In the genomic region with DNA sequence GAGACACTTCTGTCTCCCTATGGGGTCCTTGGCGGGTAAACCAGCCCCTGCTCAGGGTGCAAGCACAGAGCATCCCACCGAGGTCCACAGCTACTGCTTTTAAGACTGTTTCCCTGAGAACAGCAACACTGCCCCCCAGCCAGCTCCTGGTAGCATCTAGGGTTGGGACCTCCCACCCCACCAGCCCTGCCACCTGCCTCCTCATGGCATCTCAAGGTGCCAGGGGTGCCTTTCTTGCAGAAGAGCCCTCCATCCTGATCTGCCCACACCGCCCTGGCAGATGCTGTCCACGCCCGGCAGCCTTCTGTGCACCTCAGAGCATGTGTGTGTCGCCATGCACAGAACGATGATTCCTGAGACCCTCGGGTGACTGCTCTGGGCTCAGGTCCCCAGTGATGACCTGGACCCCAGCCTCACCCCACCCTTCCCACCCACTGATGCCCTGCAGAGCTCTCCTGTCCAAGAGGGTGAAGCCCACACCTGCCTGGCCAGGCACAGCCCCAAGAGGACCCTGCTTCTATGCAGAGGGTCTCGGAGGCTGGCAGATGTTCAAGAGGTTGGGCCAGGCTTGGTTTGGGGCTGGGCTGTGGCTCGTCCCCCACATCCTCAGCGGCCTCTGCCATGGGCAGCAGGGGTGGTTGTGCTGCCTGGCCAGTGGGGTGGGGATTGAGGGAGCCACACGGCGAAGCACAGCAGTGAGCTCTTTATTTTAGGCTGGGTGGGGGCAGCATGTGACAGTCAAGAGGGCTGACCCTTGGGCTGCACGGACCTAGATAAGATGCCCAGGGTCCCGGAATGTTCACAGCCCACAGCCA, we compare ENCODE assay signal across 12 cellular contexts. TPM values are rescaled to one million over a fixed set of nuclear protein-coding genes. Genes with fewer than 3 reads are reported as not detected.
DNase-seq lines count a peak whose midpoint lies in the region; ATAC-seq and TF ChIP-seq lines count a peak whose summit lies in the region.
"Had no signal": no experiment of that assay in that cellular context is flagged by ENCODE, and none has a peak within 500 bp of the region (broad histone marks: within the 10 kb centered on the region; RNA-seq: fewer than 3 reads in every experiment).

No MANE protein-coding gene starts in this region.

- TF ChIP-seq CTCF in right atrium auricular region (IDR thresholded peaks at IDR 0.05), result no peak
- TF ChIP-seq CTCF in MM.1S (IDR thresholded peaks at IDR 0.05; ENCODE audit: low read length), result no peak
- no peak for TF ChIP-seq CTCF in endodermal cell (conservative IDR thresholded peaks at IDR 0.05)

- DNase-seq in right cardiac atrium, result peak in 2 of 3 donors; percentile 48 to 64
- no peak for DNase-seq in right atrium auricular region (ENCODE audit: low spot score)
- DNase-seq in MM.1S, result no peak
- no peak for DNase-seq in endodermal cell
- no peak for DNase-seq in UCSD-AML1 (lab: John Stamatoyannopoulos, UW; ENCODE audit: unreplicated experiment)
- no peak for DNase-seq in iPS-NIHi7 (ENCODE audit: extremely low spot score)
- no peak for DNase-seq in cerebellar nuclear complex (lab: John Stamatoyannopoulos, UW)

- H3K4me3 ChIP-seq in right cardiac atrium (ENCODE audit: low read length), result no peak overlapping the region
- H3K4me3 ChIP-seq in right atrium auricular region, result peak overlapping the region in 1 of 2 donors; percentile 24
- H3K4me3 ChIP-seq in MM.1S (ENCODE audit: low read length), result peak overlapping the region; percentile 25; the same call in 1 of the 2 replicates
- no peak overlapping the region for H3K4me3 ChIP-seq in endodermal cell (ENCODE audit: low read length)
- H3K4me3 ChIP-seq in skeletal muscle satellite cell (ENCODE audit: low read length), result peak overlapping the region; percentile 31
- H3K4me3 ChIP-seq: uterus had no signal

- no peaks in the 10 kb centered on the region for H3K9me3 ChIP-seq in right cardiac atrium (ENCODE audit: control insufficient read depth, low read length)
- H3K9me3 ChIP-seq in right atrium auricular region, result no peaks in the 10 kb centered on the region
- no peaks in the 10 kb centered on the region for H3K9me3 ChIP-seq in MM.1S (replicated peaks; ENCODE audit: insufficient read depth, low read length)
- H3K9me3 ChIP-seq in endodermal cell (ENCODE audit: control insufficient read depth, low read length), result no peaks in the 10 kb centered on the region
- H3K9me3 ChIP-seq in skeletal muscle satellite cell (replicated peaks; ENCODE audit: low read length), result no peaks in the 10 kb centered on the region
- H3K9me3 ChIP-seq: uterus had no signal

- H3K27ac Mint-ChIP-seq in endodermal cell, result peak overlapping the region; percentile 52
- H3K27ac Mint-ChIP-seq: activated naive CD8-positive, alpha-beta T cell treated with anti-CD3 and anti-CD28 coated beads for 36 hours; nephron progenitor cell had no signal

- ATAC-seq in right cardiac atrium, result no peak

- no peaks in the 10 kb centered on the region for H4K20me1 ChIP-seq in MM.1S (ENCODE audit: insufficient read depth, low read length)

- no peaks in the 10 kb centered on the region for H3K36me3 Mint-ChIP-seq in endodermal cell (ENCODE audit: low read depth)
- H3K36me3 Mint-ChIP-seq: activated naive CD8-positive, alpha-beta T cell treated with anti-CD3 and anti-CD28 coated beads for 36 hours had no signal

- 70% methylated on average over 15 of the region's 15 CpGs for WGBS in right cardiac atrium
- 93 to 94% methylated on average over 12 to 15 of the region's 15 CpGs for WGBS in endodermal cell (ENCODE audit: insufficient coverage in 1 of 2, insufficient read length in 1 of 2), 2 experiments

- H3K79me2 ChIP-seq in MM.1S (ENCODE audit: low read length), result no peaks in the 10 kb centered on the region

- no peak overlapping the region; the same call in 1 of the 2 replicates for H3K9ac ChIP-seq in MM.1S (ENCODE audit: low read length)
- H3K9ac ChIP-seq in endodermal cell (ENCODE audit: extremely low read depth, low read length, poor library complexity, severe bottlenecking), result no peak overlapping the region
- no peak overlapping the region for H3K9ac ChIP-seq in skeletal muscle satellite cell (ENCODE audit: low read depth, low read length)

- H3K36me3 ChIP-seq in right atrium auricular region, result no peaks in the 10 kb centered on the region
- H3K36me3 ChIP-seq in MM.1S (replicated peaks; ENCODE audit: insufficient read depth, low read length), result no peaks in the 10 kb centered on the region
- no peaks in the 10 kb centered on the region for H3K36me3 ChIP-seq in endodermal cell (ENCODE audit: control insufficient read depth, insufficient read depth, low read length)
- H3K36me3 ChIP-seq in skeletal muscle satellite cell (ENCODE audit: insufficient read depth, low read length), result peaks cover 14% of the 10 kb centered on the region
- H3K36me3 ChIP-seq: brain microvascular endothelial cell, uterus had no signal

- peak overlapping the region; percentile 56; the same call in 1 of the 2 replicates for H2AFZ ChIP-seq in MM.1S (ENCODE audit: low read length)

- H3K4me1 Mint-ChIP-seq in endodermal cell, result peaks cover 7% of the 10 kb centered on the region

- no peak overlapping the region for H3K27ac ChIP-seq in right cardiac atrium (ENCODE audit: low read length)
- no peak overlapping the region for H3K27ac ChIP-seq in right atrium auricular region
- no peak overlapping the region for H3K27ac ChIP-seq in MM.1S (ENCODE audit: low read length)
- H3K27ac ChIP-seq in endodermal cell (ENCODE audit: low read depth, low read length), result no peak overlapping the region
- H3K27ac ChIP-seq: brain microvascular endothelial cell, uterus had no signal

- H3K4me1 ChIP-seq in right cardiac atrium (ENCODE audit: control insufficient read depth, insufficient read depth, low read length) (no peaks in the 10 kb centered on the region), right atrium auricular region (peaks cover 0 to 19% of the 10 kb centered on the region in 2 donors), MM.1S (ENCODE audit: low read length) (no peaks in the 10 kb centered on the region), endodermal cell (ENCODE audit: control insufficient read depth, insufficient read depth, low read length) (peaks cover 3% of the 10 kb centered on the region), skeletal muscle satellite cell (ENCODE audit: control insufficient read depth, insufficient read depth, low read length) (peaks cover 15% of the 10 kb centered on the region)
- H3K4me1 ChIP-seq: uterus had no signal

- peaks cover 2% of the 10 kb centered on the region; the same call in 1 of the 2 replicates for H3F3A ChIP-seq in MM.1S (ENCODE audit: insufficient read depth, low read length)

- H3K4me2 ChIP-seq in MM.1S (ENCODE audit: low read depth, low read length) (peak overlapping the region; percentile 65; the same call in 1 of the 2 replicates), skeletal muscle satellite cell (ENCODE audit: low read length) (peak overlapping the region; percentile 68)

- H3K4me3 Mint-ChIP-seq in endodermal cell, result no peak overlapping the region
- H3K4me3 Mint-ChIP-seq: activated naive CD8-positive, alpha-beta T cell treated with anti-CD3 and anti-CD28 coated beads for 36 hours; nephron progenitor cell had no signal

- H3K27me3 Mint-ChIP-seq in endodermal cell (ENCODE audit: insufficient read depth), result peaks cover 9% of the 10 kb centered on the region
- H3K27me3 Mint-ChIP-seq: activated naive CD8-positive, alpha-beta T cell treated with anti-CD3 and anti-CD28 coated beads for 36 hours had no signal

- no peaks in the 10 kb centered on the region for H3K27me3 ChIP-seq in right cardiac atrium (ENCODE audit: control insufficient read depth, insufficient read depth)
- no peaks in the 10 kb centered on the region for H3K27me3 ChIP-seq in right atrium auricular region
- H3K27me3 ChIP-seq in MM.1S (replicated peaks; ENCODE audit: insufficient read depth, low read length), result no peaks in the 10 kb centered on the region
- H3K27me3 ChIP-seq in endodermal cell (ENCODE audit: control insufficient read depth, insufficient read depth, low read length, poor library complexity, severe bottlenecking), result no peaks in the 10 kb centered on the region
- no peaks in the 10 kb centered on the region for H3K27me3 ChIP-seq in skeletal muscle satellite cell (ENCODE audit: control insufficient read depth, insufficient read depth, low read length)
- H3K27me3 ChIP-seq: brain microvascular endothelial cell, uterus had no signal

- H3K9me3 Mint-ChIP-seq in endodermal cell, result no peaks in the 10 kb centered on the region
- H3K9me3 Mint-ChIP-seq: activated naive CD8-positive, alpha-beta T cell treated with anti-CD3 and anti-CD28 coated beads for 36 hours; nephron progenitor cell had no signal

- intact Hi-C loops in right cardiac atrium (cut with DNase I), result loop anchor here in 2 of 4 donors (5.0 to 10.0 kb wide), 3 partner anchors 86 to 158 kb away; no protein-coding TSS in a partner anchor

- H3K9me2 ChIP-seq in MM.1S (replicated peaks; ENCODE audit: insufficient read depth, low read length), result no peaks in the 10 kb centered on the region

RNA-seq across cellular contexts. Expression of a gene that starts 5.1 kb away (rescaled TPM):
- total RNA-seq in right cardiac atrium (1 to 10 TPM; 2.3 to 5.2 (median 3.6) TPM), right atrium auricular region (10 to 100 TPM in 1 of 2 donors, 1 to 10 TPM in 1; 5.9 to 12.7 TPM), endodermal cell (10 to 100 TPM; 22.9 to 28.8 TPM)
- 3.1 TPM for polyA plus RNA-seq in right cardiac atrium
- 8.1 TPM for polyA plus RNA-seq in endodermal cell (2013, experiment 1 of 2)
- 8.7 TPM for polyA plus RNA-seq in endodermal cell (2013, experiment 2 of 2)
- total RNA-seq in skeletal muscle satellite cell (2012; rRNA removed), result 14.2 and 18.8 TPM in 2 replicates

RNA-seq across cellular contexts. Expression of a gene that starts 14.0 kb away (rescaled TPM):
- 10 to 100 TPM; 10.6 to 16.3 (median 14.8) TPM for total RNA-seq in right cardiac atrium
- polyA plus RNA-seq in right cardiac atrium, result 18.4 TPM
- 10 to 100 TPM in 1 of 2 donors, 1 to 10 TPM in 1; 7.3 to 11.3 TPM for total RNA-seq in right atrium auricular region
- total RNA-seq in endodermal cell, result 10 to 100 TPM in 1 of 2 donors, 1 to 10 TPM in 1; 7.4 to 10.0 TPM
- 12.8 TPM for polyA plus RNA-seq in endodermal cell (2013, experiment 1 of 2)
- 10.7 TPM for polyA plus RNA-seq in endodermal cell (2013, experiment 2 of 2)
- 4.6 and 5.3 TPM in 2 replicates for total RNA-seq in skeletal muscle satellite cell (2012; rRNA removed)

RNA-seq across cellular contexts. Expression of a gene that starts 14.7 kb away (rescaled TPM):
- total RNA-seq in right cardiac atrium (10 to 100 TPM; 12.4 to 16.2 (median 14.9) TPM), right atrium auricular region (10 to 100 TPM; 10.0 to 11.1 TPM), endodermal cell (10 to 100 TPM; 28.2 to 32.6 TPM)
- polyA plus RNA-seq in right cardiac atrium, result 12.1 TPM
- 22.9 TPM for polyA plus RNA-seq in endodermal cell (2013, experiment 1 of 2)
- polyA plus RNA-seq in endodermal cell (2013, experiment 2 of 2), result 15.8 TPM
- total RNA-seq in skeletal muscle satellite cell (2012; rRNA removed), result 10.1 and 12.0 TPM in 2 replicates

RNA-seq across cellular contexts. Expression of a gene that starts 20.2 kb away (rescaled TPM):
- total RNA-seq in right cardiac atrium (10 to 100 TPM; 21.4 to 29.7 (median 26.9) TPM), right atrium auricular region (10 to 100 TPM; 13.8 to 20.2 TPM), endodermal cell (100 to 1,000 TPM; 108 to 123 TPM)
- polyA plus RNA-seq in right cardiac atrium, result 25.7 TPM
- 95.5 TPM for polyA plus RNA-seq in endodermal cell (2013, experiment 1 of 2)
- polyA plus RNA-seq in endodermal cell (2013, experiment 2 of 2), result 113 TPM
- total RNA-seq in skeletal muscle satellite cell (2012; rRNA removed), result 25.8 and 27.4 TPM in 2 replicates

RNA-seq across cellular contexts. Expression of a gene that starts 49.0 kb away (rescaled TPM):
- total RNA-seq in right cardiac atrium, result 1 to 10 TPM; 1.4 to 5.3 (median 3.3) TPM
- polyA plus RNA-seq in right cardiac atrium, result 2.4 TPM
- 1 to 10 TPM; 1.1 to 2.2 TPM for total RNA-seq in right atrium auricular region
- total RNA-seq in endodermal cell, result 10 to 100 TPM; 21.8 to 28.7 TPM
- 19.6 TPM for polyA plus RNA-seq in endodermal cell (2013, experiment 1 of 2)
- 16.8 TPM for polyA plus RNA-seq in endodermal cell (2013, experiment 2 of 2)
- total RNA-seq in skeletal muscle satellite cell (2012; rRNA removed), result 1.3 and 2.8 TPM in 2 replicates

Comparison
In these comparisons a context has a peak if more than half of its experiments do, and no peak if none do; other contexts are left out.
1. DNase-seq: peak in right cardiac atrium (2 of 3); none in right atrium auricular region (single experiment), MM.1S (single experiment), endodermal cell (single experiment), UCSD-AML1 (single experiment), iPS-NIHi7 (single experiment) and cerebellar nuclear complex (0 of 2).
2. H3K4me3 ChIP-seq: peak in MM.1S (single experiment) and skeletal muscle satellite cell (single experiment); none in right cardiac atrium (single experiment) and endodermal cell (single experiment).